Comparison of ENCODE assay signal across 1 cellular context in the genomic region with DNA sequence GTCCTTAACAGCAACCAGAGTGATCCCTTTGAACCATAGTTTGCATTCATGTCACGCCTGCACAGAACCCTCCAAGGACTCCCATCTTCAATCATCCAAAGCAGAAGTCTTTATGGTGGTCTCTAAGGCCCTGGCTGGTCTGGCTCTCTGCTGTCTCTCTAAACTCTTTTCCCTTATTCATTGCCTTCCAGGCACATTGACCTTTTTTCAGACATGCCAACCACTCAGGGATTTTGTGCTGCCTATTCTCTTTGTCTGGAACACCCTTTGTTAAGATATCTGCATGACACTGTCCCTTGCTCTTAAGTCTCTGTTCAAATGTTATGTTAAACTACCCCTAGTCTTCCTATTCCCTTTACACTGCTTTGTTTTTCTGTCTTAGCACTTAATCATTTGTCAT.
TF ChIP-seq lines count a peak whose summit lies in the region.

No MANE protein-coding gene starts in this region.

TF ChIP-seq in H1, 55 proteins besides CTCF, POLR2A, EP300 and RAD21:
- TF ChIP-seq, protein P1, sequence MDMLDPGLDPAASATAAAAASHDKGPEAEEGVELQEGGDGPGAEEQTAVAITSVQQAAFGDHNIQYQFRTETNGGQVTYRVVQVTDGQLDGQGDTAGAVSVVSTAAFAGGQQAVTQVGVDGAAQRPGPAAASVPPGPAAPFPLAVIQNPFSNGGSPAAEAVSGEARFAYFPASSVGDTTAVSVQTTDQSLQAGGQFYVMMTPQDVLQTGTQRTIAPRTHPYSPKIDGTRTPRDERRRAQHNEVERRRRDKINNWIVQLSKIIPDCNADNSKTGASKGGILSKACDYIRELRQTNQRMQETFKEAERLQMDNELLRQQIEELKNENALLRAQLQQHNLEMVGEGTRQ (IDR thresholded peaks at IDR 0.05; ENCODE audit: low read length) = no peak
- no peak for TF ChIP-seq TEAD4 (IDR thresholded peaks at IDR 0.05; ENCODE audit: low read depth, low read length)
- peak; percentile 28 for TF ChIP-seq NANOG (IDR thresholded peaks at IDR 0.05; ENCODE audit: insufficient read depth, low read depth, low read length, poor library complexity, severe bottlenecking)
- TF ChIP-seq, protein P2, sequence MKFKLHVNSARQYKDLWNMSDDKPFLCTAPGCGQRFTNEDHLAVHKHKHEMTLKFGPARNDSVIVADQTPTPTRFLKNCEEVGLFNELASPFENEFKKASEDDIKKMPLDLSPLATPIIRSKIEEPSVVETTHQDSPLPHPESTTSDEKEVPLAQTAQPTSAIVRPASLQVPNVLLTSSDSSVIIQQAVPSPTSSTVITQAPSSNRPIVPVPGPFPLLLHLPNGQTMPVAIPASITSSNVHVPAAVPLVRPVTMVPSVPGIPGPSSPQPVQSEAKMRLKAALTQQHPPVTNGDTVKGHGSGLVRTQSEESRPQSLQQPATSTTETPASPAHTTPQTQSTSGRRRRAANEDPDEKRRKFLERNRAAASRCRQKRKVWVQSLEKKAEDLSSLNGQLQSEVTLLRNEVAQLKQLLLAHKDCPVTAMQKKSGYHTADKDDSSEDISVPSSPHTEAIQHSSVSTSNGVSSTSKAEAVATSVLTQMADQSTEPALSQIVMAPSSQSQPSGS (IDR thresholded peaks at IDR 0.05; ENCODE audit: low read length) = 0 out of 2 replicates have a peak, but pooled peaks have one; percentile 42
